13 cellular contexts compared by ENCODE assay signal in the genomic region with DNA sequence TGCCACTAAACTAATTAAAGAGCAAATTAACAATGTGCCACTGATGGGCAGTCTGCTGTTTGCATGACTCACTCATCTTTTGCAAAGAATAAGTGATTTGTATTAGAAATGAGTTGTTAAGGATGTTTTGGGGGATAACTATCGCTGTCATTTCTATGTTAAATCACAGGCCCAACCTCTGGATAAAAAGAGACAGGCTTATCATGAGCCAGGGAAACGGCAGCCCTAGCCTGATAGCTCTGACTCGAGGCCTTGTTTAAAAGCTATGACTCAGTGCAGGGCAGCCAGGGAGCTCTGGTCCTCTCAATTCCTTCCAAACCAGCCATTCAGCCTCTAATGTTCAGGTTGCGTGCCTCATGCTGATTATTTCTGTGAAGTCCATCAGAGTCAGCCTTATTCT.
DNase-seq lines count a peak whose midpoint lies in the region; ATAC-seq, FAIRE-seq and TF ChIP-seq lines count a peak whose summit lies in the region.
"Had no signal": no experiment of that assay in that cellular context is flagged by ENCODE, and none has a peak within 500 bp of the region (broad histone marks: within the 10 kb centered on the region; RNA-seq: fewer than 3 reads in every experiment).

No MANE protein-coding gene starts in this region.

- H3F3A ChIP-seq in neural cell (ENCODE audit: insufficient read depth, low read length, poor library complexity, severe bottlenecking), result no peaks in the 10 kb centered on the region

- TF ChIP-seq POLR2A in GM12891 (IDR thresholded peaks at IDR 0.05; ENCODE audit: low read depth, low read length) (no peak), thyroid gland (IDR thresholded peaks at IDR 0.05) (no peak)

- no peak for ATAC-seq in GM18868 (IDR thresholded peaks at IDR 0.05; ENCODE audit: unreplicated experiment)
- ATAC-seq: stimulated activated naive CD8-positive, alpha-beta T cell treated with anti-CD3 and anti-CD28 coated beads, Interleukin-15, Interleukin-2, amounts not matched to agents 100 U/mL and 50 U/mL, for 24 hours had no signal

- H3K4me1 ChIP-seq in thyroid gland, result no peaks in the 10 kb centered on the region

- no peak overlapping the region for H3K9ac ChIP-seq in neural cell (ENCODE audit: low read length)

- TF ChIP-seq RAD21 in neural cell (conservative IDR thresholded peaks at IDR 0.05), result no peak

- H3K4me2 ChIP-seq in neural cell (ENCODE audit: low read length), result no peak overlapping the region

- peak; percentile 43 for DNase-seq in ELR (ENCODE audit: low read depth)
- DNase-seq in RKO (ENCODE audit: low spot score), result peak; percentile 27
- peak; percentile 91 for DNase-seq in fibroblast of the aortic adventitia (ENCODE audit: low read depth)
- no peak for DNase-seq in GM12891 (ENCODE audit: insufficient read length, low spot score)
- DNase-seq in thyroid gland, result no peak
- DNase-seq in NOMO-1 (lab: John Stamatoyannopoulos, UW; ENCODE audit: unreplicated experiment in 2 of 2), result no peak
- DNase-seq: DMS 273 treated with DMSO at 0.1 percent for 48 hours; effector CD8-positive, alpha-beta T cell; MV-4-11; stimulated activated naive CD8-positive, alpha-beta T cell treated with anti-CD3 and anti-CD28 coated beads, Interleukin-15, Interleukin-2, amounts not matched to agents 100 U/mL and 50 U/mL, for 24 hours had no signal

- H3K27ac ChIP-seq in neural cell (ENCODE audit: low read length) (no peak overlapping the region), thyroid gland (no peak overlapping the region)
- H3K27ac ChIP-seq: VCaP had no signal

- no peaks in the 10 kb centered on the region for H4K20me1 ChIP-seq in neural cell (ENCODE audit: insufficient read depth)

- no peak overlapping the region for H2AFZ ChIP-seq in neural cell (ENCODE audit: low read depth, low read length)

- TF ChIP-seq CTCF in fibroblast of the aortic adventitia (IDR thresholded peaks at IDR 0.05; ENCODE audit: insufficient read depth, low read length) (no peak), neural cell (IDR thresholded peaks at IDR 0.05; ENCODE audit: poor library complexity, severe bottlenecking) (no peak), thyroid gland (IDR thresholded peaks at IDR 0.05) (no peak)

- H3K9me3 ChIP-seq in neural cell (ENCODE audit: low read length) (no peaks in the 10 kb centered on the region), thyroid gland (no peaks in the 10 kb centered on the region)

- FAIRE-seq in GM12891 (lab: Jason Lieb, UNC), result no peak

- H3K36me3 ChIP-seq in neural cell (ENCODE audit: insufficient read depth, low read length), result no peaks in the 10 kb centered on the region
- no peaks in the 10 kb centered on the region for H3K36me3 ChIP-seq in thyroid gland

- no peaks in the 10 kb centered on the region for H3K79me2 ChIP-seq in neural cell (replicated peaks; ENCODE audit: insufficient read depth, low read length)

- H3K9me2 ChIP-seq in neural cell (ENCODE audit: insufficient read depth, low read length), result no peaks in the 10 kb centered on the region

- H3K4me3 ChIP-seq in fibroblast of the aortic adventitia (ENCODE audit: low read depth, low read length) (no peak overlapping the region), neural cell (ENCODE audit: low read length) (no peak overlapping the region), thyroid gland (replicated peaks in 1 of 3) (no peak overlapping the region)

- intact Hi-C loops in thyroid gland (cut with DNase I), result no loop called here

- H3K27me3 ChIP-seq in neural cell (ENCODE audit: insufficient read depth, low read depth, low read length) (no peaks in the 10 kb centered on the region), thyroid gland (no peaks in the 10 kb centered on the region)

- no peak for TF ChIP-seq EP300 in neural cell (conservative IDR thresholded peaks at IDR 0.05; ENCODE audit: poor library complexity, severe bottlenecking)

- WGBS in thyroid gland, 2 donors, result 59 to 65% methylated on average over 4 of the region's 4 CpGs

TF ChIP-seq in neural cell, 6 proteins besides CTCF, POLR2A, EP300 and RAD21:
- TF ChIP-seq MXI1 (conservative IDR thresholded peaks at IDR 0.05; ENCODE audit: poor library complexity, severe bottlenecking), result peak; percentile 19
- TF ChIP-seq TAF1 (IDR thresholded peaks at IDR 0.05; ENCODE audit: low read depth), result no peak
TF ChIP-seq in neural cell: peak in this region for 1.

TF ChIP-seq in GM12891, 5 proteins besides CTCF, POLR2A, EP300 and RAD21:
- TF ChIP-seq POU2F2 (IDR thresholded peaks at IDR 0.05; ENCODE audit: low read depth, low read length), result no peak
- no peak for TF ChIP-seq PAX5 (IDR thresholded peaks at IDR 0.05; ENCODE audit: insufficient read depth, low read length, severe bottlenecking)
- no peak for TF ChIP-seq SPI1 (IDR thresholded peaks at IDR 0.05; ENCODE audit: low read depth, low read length)
- no peak for TF ChIP-seq TAF1 (IDR thresholded peaks at IDR 0.05; ENCODE audit: low read depth, low read length)
- no peak for TF ChIP-seq POLR2AphosphoS5 (IDR thresholded peaks at IDR 0.05; ENCODE audit: low read depth, low read length)
TF ChIP-seq in GM12891: peak in this region for 0.

Comparison
In these comparisons a context has a peak if more than half of its experiments do, and no peak if none do; other contexts are left out.
1. DNase-seq: peak in ELR (single experiment), RKO (single experiment) and fibroblast of the aortic adventitia (single experiment); none in GM12891 (single experiment), thyroid gland (0 of 2) and NOMO-1 (0 of 2).